ENCODE assay signal across 1 cellular context in the genomic region with DNA sequence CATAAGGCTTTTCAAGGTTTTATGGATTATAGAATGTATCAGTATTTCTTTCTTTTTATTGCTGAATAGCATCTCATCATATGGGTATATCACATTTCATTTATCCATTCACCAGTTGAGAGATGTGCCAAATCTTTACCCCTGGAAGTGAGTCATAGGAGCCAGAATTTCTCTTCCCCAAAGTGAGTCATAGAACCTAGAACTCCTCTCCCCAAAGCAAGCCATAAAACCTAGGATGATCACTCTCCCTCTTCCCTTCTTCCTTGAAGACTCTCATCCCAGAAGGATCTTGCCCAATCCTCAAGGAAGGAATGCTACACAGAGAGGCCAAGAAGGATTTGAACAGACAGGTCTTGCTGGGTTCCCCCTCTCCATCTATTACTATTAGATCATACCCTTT.
TF ChIP-seq lines count a peak whose summit lies in the region.

No MANE protein-coding gene starts in this region.

TF ChIP-seq in GM23338, 12 proteins besides CTCF, POLR2A, EP300 and RAD21 (continued from another document):
- TF ChIP-seq, protein P1, sequence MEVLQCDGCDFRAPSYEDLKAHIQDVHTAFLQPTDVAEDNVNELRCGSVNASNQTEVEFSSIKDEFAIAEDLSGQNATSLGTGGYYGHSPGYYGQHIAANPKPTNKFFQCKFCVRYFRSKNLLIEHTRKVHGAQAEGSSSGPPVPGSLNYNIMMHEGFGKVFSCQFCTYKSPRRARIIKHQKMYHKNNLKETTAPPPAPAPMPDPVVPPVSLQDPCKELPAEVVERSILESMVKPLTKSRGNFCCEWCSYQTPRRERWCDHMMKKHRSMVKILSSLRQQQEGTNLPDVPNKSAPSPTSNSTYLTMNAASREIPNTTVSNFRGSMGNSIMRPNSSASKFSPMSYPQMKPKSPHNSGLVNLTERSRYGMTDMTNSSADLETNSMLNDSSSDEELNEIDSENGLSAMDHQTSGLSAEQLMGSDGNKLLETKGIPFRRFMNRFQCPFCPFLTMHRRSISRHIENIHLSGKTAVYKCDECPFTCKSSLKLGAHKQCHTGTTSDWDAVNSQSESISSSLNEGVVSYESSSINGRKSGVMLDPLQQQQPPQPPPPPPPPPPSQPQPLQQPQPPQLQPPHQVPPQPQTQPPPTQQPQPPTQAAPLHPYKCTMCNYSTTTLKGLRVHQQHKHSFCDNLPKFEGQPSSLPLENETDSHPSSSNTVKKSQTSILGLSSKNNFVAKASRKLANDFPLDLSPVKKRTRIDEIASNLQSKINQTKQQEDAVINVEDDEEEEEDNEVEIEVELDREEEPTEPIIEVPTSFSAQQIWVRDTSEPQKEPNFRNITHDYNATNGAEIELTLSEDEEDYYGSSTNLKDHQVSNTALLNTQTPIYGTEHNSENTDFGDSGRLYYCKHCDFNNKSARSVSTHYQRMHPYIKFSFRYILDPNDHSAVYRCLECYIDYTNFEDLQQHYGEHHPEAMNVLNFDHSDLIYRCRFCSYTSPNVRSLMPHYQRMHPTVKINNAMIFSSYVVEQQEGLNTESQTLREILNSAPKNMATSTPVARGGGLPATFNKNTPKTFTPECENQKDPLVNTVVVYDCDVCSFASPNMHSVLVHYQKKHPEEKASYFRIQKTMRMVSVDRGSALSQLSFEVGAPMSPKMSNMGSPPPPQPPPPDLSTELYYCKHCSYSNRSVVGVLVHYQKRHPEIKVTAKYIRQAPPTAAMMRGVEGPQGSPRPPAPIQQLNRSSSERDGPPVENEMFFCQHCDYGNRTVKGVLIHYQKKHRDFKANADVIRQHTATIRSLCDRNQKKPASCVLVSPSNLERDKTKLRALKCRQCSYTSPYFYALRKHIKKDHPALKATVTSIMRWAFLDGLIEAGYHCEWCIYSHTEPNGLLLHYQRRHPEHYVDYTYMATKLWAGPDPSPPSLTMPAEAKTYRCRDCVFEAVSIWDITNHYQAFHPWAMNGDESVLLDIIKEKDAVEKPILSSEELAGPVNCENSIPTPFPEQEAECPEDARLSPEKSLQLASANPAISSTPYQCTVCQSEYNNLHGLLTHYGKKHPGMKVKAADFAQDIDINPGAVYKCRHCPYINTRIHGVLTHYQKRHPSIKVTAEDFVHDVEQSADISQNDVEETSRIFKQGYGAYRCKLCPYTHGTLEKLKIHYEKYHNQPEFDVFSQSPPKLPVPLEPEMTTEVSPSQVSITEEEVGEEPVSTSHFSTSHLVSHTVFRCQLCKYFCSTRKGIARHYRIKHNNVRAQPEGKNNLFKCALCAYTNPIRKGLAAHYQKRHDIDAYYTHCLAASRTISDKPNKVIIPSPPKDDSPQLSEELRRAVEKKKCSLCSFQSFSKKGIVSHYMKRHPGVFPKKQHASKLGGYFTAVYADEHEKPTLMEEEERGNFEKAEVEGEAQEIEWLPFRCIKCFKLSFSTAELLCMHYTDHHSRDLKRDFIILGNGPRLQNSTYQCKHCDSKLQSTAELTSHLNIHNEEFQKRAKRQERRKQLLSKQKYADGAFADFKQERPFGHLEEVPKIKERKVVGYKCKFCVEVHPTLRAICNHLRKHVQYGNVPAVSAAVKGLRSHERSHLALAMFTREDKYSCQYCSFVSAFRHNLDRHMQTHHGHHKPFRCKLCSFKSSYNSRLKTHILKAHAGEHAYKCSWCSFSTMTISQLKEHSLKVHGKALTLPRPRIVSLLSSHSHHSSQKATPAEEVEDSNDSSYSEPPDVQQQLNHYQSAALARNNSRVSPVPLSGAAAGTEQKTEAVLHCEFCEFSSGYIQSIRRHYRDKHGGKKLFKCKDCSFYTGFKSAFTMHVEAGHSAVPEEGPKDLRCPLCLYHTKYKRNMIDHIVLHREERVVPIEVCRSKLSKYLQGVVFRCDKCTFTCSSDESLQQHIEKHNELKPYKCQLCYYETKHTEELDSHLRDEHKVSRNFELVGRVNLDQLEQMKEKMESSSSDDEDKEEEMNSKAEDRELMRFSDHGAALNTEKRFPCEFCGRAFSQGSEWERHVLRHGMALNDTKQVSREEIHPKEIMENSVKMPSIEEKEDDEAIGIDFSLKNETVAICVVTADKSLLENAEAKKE (CRISPR knock-in tag; IDR thresholded peaks at IDR 0.05): no peak
- TF ChIP-seq, protein P2, sequence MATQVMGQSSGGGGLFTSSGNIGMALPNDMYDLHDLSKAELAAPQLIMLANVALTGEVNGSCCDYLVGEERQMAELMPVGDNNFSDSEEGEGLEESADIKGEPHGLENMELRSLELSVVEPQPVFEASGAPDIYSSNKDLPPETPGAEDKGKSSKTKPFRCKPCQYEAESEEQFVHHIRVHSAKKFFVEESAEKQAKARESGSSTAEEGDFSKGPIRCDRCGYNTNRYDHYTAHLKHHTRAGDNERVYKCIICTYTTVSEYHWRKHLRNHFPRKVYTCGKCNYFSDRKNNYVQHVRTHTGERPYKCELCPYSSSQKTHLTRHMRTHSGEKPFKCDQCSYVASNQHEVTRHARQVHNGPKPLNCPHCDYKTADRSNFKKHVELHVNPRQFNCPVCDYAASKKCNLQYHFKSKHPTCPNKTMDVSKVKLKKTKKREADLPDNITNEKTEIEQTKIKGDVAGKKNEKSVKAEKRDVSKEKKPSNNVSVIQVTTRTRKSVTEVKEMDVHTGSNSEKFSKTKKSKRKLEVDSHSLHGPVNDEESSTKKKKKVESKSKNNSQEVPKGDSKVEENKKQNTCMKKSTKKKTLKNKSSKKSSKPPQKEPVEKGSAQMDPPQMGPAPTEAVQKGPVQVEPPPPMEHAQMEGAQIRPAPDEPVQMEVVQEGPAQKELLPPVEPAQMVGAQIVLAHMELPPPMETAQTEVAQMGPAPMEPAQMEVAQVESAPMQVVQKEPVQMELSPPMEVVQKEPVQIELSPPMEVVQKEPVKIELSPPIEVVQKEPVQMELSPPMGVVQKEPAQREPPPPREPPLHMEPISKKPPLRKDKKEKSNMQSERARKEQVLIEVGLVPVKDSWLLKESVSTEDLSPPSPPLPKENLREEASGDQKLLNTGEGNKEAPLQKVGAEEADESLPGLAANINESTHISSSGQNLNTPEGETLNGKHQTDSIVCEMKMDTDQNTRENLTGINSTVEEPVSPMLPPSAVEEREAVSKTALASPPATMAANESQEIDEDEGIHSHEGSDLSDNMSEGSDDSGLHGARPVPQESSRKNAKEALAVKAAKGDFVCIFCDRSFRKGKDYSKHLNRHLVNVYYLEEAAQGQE (IDR thresholded peaks at IDR 0.05; ENCODE audit: unreplicated experiment): no peak
- no peak for TF ChIP-seq JUNB (IDR thresholded peaks at IDR 0.05; ENCODE audit: unreplicated experiment)
- no peak for TF ChIP-seq NANOG (IDR thresholded peaks at IDR 0.05; ENCODE audit: borderline replicate concordance)
- TF ChIP-seq ZNF114 (CRISPR knock-in tag; IDR thresholded peaks at IDR 0.05): no peak
- TF ChIP-seq EZH2 (IDR thresholded peaks at IDR 0.05; ENCODE audit: low read depth, unreplicated experiment): no peak
- no peak for TF ChIP-seq EZH2phosphoT487 (IDR thresholded peaks at IDR 0.05; ENCODE audit: unreplicated experiment)
- TF ChIP-seq, protein P3, sequence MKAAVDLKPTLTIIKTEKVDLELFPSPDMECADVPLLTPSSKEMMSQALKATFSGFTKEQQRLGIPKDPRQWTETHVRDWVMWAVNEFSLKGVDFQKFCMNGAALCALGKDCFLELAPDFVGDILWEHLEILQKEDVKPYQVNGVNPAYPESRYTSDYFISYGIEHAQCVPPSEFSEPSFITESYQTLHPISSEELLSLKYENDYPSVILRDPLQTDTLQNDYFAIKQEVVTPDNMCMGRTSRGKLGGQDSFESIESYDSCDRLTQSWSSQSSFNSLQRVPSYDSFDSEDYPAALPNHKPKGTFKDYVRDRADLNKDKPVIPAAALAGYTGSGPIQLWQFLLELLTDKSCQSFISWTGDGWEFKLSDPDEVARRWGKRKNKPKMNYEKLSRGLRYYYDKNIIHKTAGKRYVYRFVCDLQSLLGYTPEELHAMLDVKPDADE (IDR thresholded peaks at IDR 0.05): no peak
- no peak for TF ChIP-seq ZNF331 (CRISPR knock-in tag; IDR thresholded peaks at IDR 0.05; ENCODE audit: low read depth)
- TF ChIP-seq CREB1 (CRISPR knock-in tag; IDR thresholded peaks at IDR 0.05; ENCODE audit: low read depth): no peak
